ENCODE assay signal across 9 cellular contexts in genomic region chr2:187552959-187553681, GRCh38. TPM values are rescaled to one million over a fixed set of nuclear protein-coding genes. Genes with fewer than 3 reads are reported as not detected.
A peak's percentile ranks its signal among the peaks of the same experiment; 100 is the strongest.
DNase-seq lines count a peak whose midpoint lies in the region; ATAC-seq, FAIRE-seq and TF ChIP-seq lines count a peak whose summit lies in the region.
"Had no signal": no experiment of that assay in that cellular context is flagged by ENCODE, and none has a peak within 500 bp of the region (broad histone marks: within the 10 kb centered on the region; RNA-seq: fewer than 3 reads in every experiment).

No MANE protein-coding gene starts in this region.

- TF ChIP-seq POLR2A in K562 (conservative IDR thresholded peaks at IDR 0.05) (peak; percentile 70), lower leg skin (IDR thresholded peaks at IDR 0.05) (no peak)

- DNase-seq in Right ventricle myocardium superior, result no peak
- no peak for DNase-seq in cardiac septum (ENCODE audit: low spot score)
- DNase-seq in K562 (ENCODE audit: extremely low read depth in 1 of 4, low spot score in 3 of 4), result peak; percentile 28 to 78 (median 46)
- DNase-seq in lower leg skin (ENCODE audit: low spot score in 2 of 2), result no peak
- DNase-seq in activated effector memory CD4-positive, alpha-beta T cell treated with Interleukin-2 at 50 U/mL for 16 hours, result no peak
- no peak for DNase-seq in effector CD8-positive, alpha-beta T cell (lab: John Stamatoyannopoulos, UW)
- DNase-seq in activated CD4-positive, alpha-beta T cell treated with anti-CD3 and anti-CD28 coated beads, Interleukin-2, amount 10 ng/mL, durations not matched to agents 7 days and 5 days, result no peak
- no peak for DNase-seq in NCI-H187 treated with DMSO at 0.1 percent for 48 hours (lab: John Stamatoyannopoulos, UW)
- DNase-seq: left cardiac atrium had no signal

- 2% methylated on average over 2 of the region's 2 CpGs for WGBS in K562 (ENCODE audit: insufficient coverage, low coverage, missing lambda C conversion rate)
- 38 to 46% methylated on average over 2 of the region's 2 CpGs for WGBS in lower leg skin, 2 donors

- no peaks in the 10 kb centered on the region for H3K9me1 ChIP-seq in K562 (ENCODE audit: control insufficient read depth, insufficient read depth, low read length)

- ATAC-seq in Right ventricle myocardium superior (ENCODE audit: poor library complexity), result peak; percentile 33
- ATAC-seq in K562, result peak; percentile 80

- peak overlapping the region; percentile 74 for H3K4me2 ChIP-seq in K562 (ENCODE audit: insufficient read depth, low read length)

- no peak for FAIRE-seq in K562 (lab: Jason Lieb, UNC)

- no peak for TF ChIP-seq RAD21 in K562 (CRISPR knock-in tag; conservative IDR thresholded peaks at IDR 0.05 in 1 of 2, IDR thresholded peaks at IDR 0.05 in 1 of 2)

- H3K27ac ChIP-seq in K562 (ENCODE audit: extremely low read depth, low read depth, low read length), result peak overlapping the region; percentile 90

- no peaks in the 10 kb centered on the region for H3K9me3 ChIP-seq in K562 (replicated peaks; ENCODE audit: control insufficient read depth, insufficient read depth, low read depth, low read length)

- BruUV-seq in K562 (replicated peaks; lab: Mats Ljungman, UMichigan), result no TSS peak

- H3K4me3 ChIP-seq in K562, result peak overlapping the region; percentile 53
- H3K4me3 ChIP-seq in lower leg skin (ENCODE audit: low read depth, poor library complexity, severe bottlenecking), result peak overlapping the region; percentile 6

- peak overlapping the region; percentile 46 to 95; a peak in 3 of 4 replicates for H3K9ac ChIP-seq in K562 (ENCODE audit: insufficient read depth in 1 of 2, low read depth in 2 of 2, low read length in 2 of 2)

- in situ Hi-C loops in K562 (cut with MboI), result no loop called here

- TF ChIP-seq CTCF in K562 (IDR thresholded peaks at IDR 0.05 in 2 of 3, conservative IDR thresholded peaks at IDR 0.05 in 1 of 3; ENCODE audit: insufficient read depth in 2 of 3, low read depth in 1 of 3, low read length in 3 of 3) (no peak), lower leg skin (IDR thresholded peaks at IDR 0.05) (no peak)

- no peaks in the 10 kb centered on the region for H3K27me3 ChIP-seq in K562 (ENCODE audit: control insufficient read depth in 2 of 2, insufficient read depth in 2 of 2, low read length in 2 of 2)

- H3K4me3 Mint-ChIP-seq in activated CD4-positive, alpha-beta T cell treated with anti-CD3 and anti-CD28 coated beads, Interleukin-2, amount 10 ng/mL, durations not matched to agents 7 days and 5 days, result no peak overlapping the region

- H3K4me1 Mint-ChIP-seq in activated CD4-positive, alpha-beta T cell treated with anti-CD3 and anti-CD28 coated beads, Interleukin-2, amount 10 ng/mL, durations not matched to agents 7 days and 5 days, result peaks cover 8% of the 10 kb centered on the region

- POLR2A ChIA-PET in K562 (lab: Yijun Ruan, JAX), result no interaction called here
- POLR2A ChIA-PET in activated CD4-positive, alpha-beta T cell treated with anti-CD3 and anti-CD28 coated beads, Interleukin-2, amount 10 ng/mL, durations not matched to agents 7 days and 5 days (lab: Charles Lee), result no interaction called here

- no peaks in the 10 kb centered on the region for H3K9me3 Mint-ChIP-seq in activated CD4-positive, alpha-beta T cell treated with anti-CD3 and anti-CD28 coated beads, Interleukin-2, amount 10 ng/mL, durations not matched to agents 7 days and 5 days

- peak; percentile 83 for TF ChIP-seq EP300 in K562 (IDR thresholded peaks at IDR 0.05; ENCODE audit: low read length)

- no peak overlapping the region for H3K27ac Mint-ChIP-seq in activated CD4-positive, alpha-beta T cell treated with anti-CD3 and anti-CD28 coated beads, Interleukin-2, amount 10 ng/mL, durations not matched to agents 7 days and 5 days

- peaks cover 17% of the 10 kb centered on the region for H3K36me3 ChIP-seq in K562 (ENCODE audit: control insufficient read depth, insufficient read depth, low read length)

- H3K79me2 ChIP-seq in K562 (ENCODE audit: control insufficient read depth, insufficient read depth, low read length), result peaks cover 62% of the 10 kb centered on the region

- H4K20me1 ChIP-seq in K562 (replicated peaks; ENCODE audit: control insufficient read depth, insufficient read depth, low read length), result no peaks in the 10 kb centered on the region

- peaks cover 0 to 15% of the 10 kb centered on the region in 2 experiments; a peak in 2 of 5 replicates for H3K4me1 ChIP-seq in K562 (replicated peaks in 1 of 2; ENCODE audit: control insufficient read depth in 2 of 2, insufficient read depth in 2 of 2, low read length in 2 of 2)

- intact Hi-C loops in Right ventricle myocardium superior (cut with DNase I), result no loop called here
- intact Hi-C loops in cardiac septum (cut with DNase I), result no loop called here
- intact Hi-C loops in K562 (cut with micrococcal nuclease), result no loop called here
- intact Hi-C loops in lower leg skin (cut with DNase I; ENCODE audit: low total_unique reads), result no loop called here

- H3K36me3 Mint-ChIP-seq in activated CD4-positive, alpha-beta T cell treated with anti-CD3 and anti-CD28 coated beads, Interleukin-2, amount 10 ng/mL, durations not matched to agents 7 days and 5 days (ENCODE audit: low read depth), result no peaks in the 10 kb centered on the region

- CTCF ChIA-PET in K562 (lab: Yijun Ruan, JAX; ENCODE audit: low intra/inter-chr PET ratio), result no interaction called here
- CTCF ChIA-PET in activated CD4-positive, alpha-beta T cell treated with anti-CD3 and anti-CD28 coated beads, Interleukin-2, amount 10 ng/mL, durations not matched to agents 7 days and 5 days (lab: Charles Lee), result no interaction called here

- H2AFZ ChIP-seq in K562 (ENCODE audit: low read depth, low read length), result peak overlapping the region; percentile 66

- H3K27me3 Mint-ChIP-seq in activated CD4-positive, alpha-beta T cell treated with anti-CD3 and anti-CD28 coated beads, Interleukin-2, amount 10 ng/mL, durations not matched to agents 7 days and 5 days, result peaks cover 8% of the 10 kb centered on the region

TF ChIP-seq in K562, 482 proteins besides CTCF, POLR2A, EP300 and RAD21 (continues in another document):
- TF ChIP-seq JUND (IDR thresholded peaks at IDR 0.05; ENCODE audit: borderline replicate concordance, low read depth, low read length) (peak; percentile 89), JUND (tag; IDR thresholded peaks at IDR 0.05; ENCODE audit: borderline replicate concordance, low read depth, low read length) (peak; percentile 92; the same call in 2 of the 3 replicates), TCF15 (CRISPR knock-in tag; IDR thresholded peaks at IDR 0.05) (no peak), ARNT (IDR thresholded peaks at IDR 0.05) (peak; percentile 55 to 75; a peak in 2 of 4 replicates), HLTF (IDR thresholded peaks at IDR 0.05) (no peak), NONO (IDR thresholded peaks at IDR 0.05; ENCODE audit: low read depth in 2 of 2, low read length in 1 of 2) (no peak), FOXA1 (IDR thresholded peaks at IDR 0.05; ENCODE audit: borderline replicate concordance) (no peak), LCOR (CRISPR knock-in tag; IDR thresholded peaks at IDR 0.05) (no peak), ESRRA (IDR thresholded peaks at IDR 0.05; ENCODE audit: borderline replicate concordance, low read depth) (no peak), ZNF589 (CRISPR knock-in tag; IDR thresholded peaks at IDR 0.05; ENCODE audit: low read depth) (no peak; the same call in 1 of the 2 replicates), RBM34 (IDR thresholded peaks at IDR 0.05; ENCODE audit: borderline replicate concordance, insufficient read depth, low read length) (no peak), SAFB2 (IDR thresholded peaks at IDR 0.05; ENCODE audit: borderline replicate concordance, low read depth, low read length, severe bottlenecking) (no peak)

RNA-seq across cellular contexts. Expression of gene TFPI, which starts 1.1 kb away (rescaled TPM):
- 24.3 TPM for total RNA-seq in Right ventricle myocardium superior
- 22.3 TPM for total RNA-seq in cardiac septum
- total RNA-seq in K562 (2011; cell fraction: chromatin; rRNA removed; ENCODE audit: low replicate concordance), result 87.5 and 177 TPM in 2 replicates
- 61.4 and 81.3 TPM in 2 replicates for total RNA-seq in K562 (2011; cell fraction: nucleolus; rRNA removed)
- total RNA-seq in K562 (2011; cell fraction: nucleoplasm; rRNA removed), result 135 and 144 TPM in 2 replicates
- 35.4 and 53.5 TPM in 2 replicates for total RNA-seq in K562 (2014; rRNA removed)
- total RNA-seq in K562 (2014; rRNA removed; fragmentation: Illumina TruSeq; extraction: Trizol), result 100 and 145 TPM in 2 replicates
- 54.3 and 58.1 TPM in 2 replicates for total RNA-seq in K562 (2015; rRNA removed; fragmentation: Illumina TruSeq; extraction: Trizol)
- total RNA-seq in K562 (2021), result 74.7 and 83.0 TPM in 2 replicates
- 179 and 1,046 TPM in 2 replicates for polyA plus RNA-seq in K562 (2011; rRNA removed)
- polyA plus RNA-seq in K562 (2011; cell fraction: cytosol; rRNA removed), result 33.6 and 424 TPM in 2 replicates
- polyA plus RNA-seq in K562 (2011; cell fraction: nucleus; rRNA removed), result 32.9 and 293 TPM in 2 replicates
- polyA plus RNA-seq in K562 (2012), result 51.0 and 52.7 TPM in 2 replicates
- polyA plus RNA-seq in K562 (2014; fragmentation: Illumina TruSeq; extraction: Trizol), result 104 TPM in 2 replicates
- 100 to 1,000 TPM; 179 to 219 TPM for polyA plus RNA-seq in K562 (2014; fragmentation: Nextera tagmentation; extraction: Ambion mirVana)
- polyA plus RNA-seq in K562 (2014; rRNA removed), result 61.8 and 76.3 TPM in 2 replicates
- polyA minus RNA-seq in K562 (2011; rRNA and poly(A)+ RNA removed), result 205 and 989 TPM in 2 replicates
- polyA minus RNA-seq in K562 (2011; cell fraction: cytosol; rRNA and poly(A)+ RNA removed), result 60.0 and 237 TPM in 2 replicates
- 74.2 and 485 TPM in 2 replicates for polyA minus RNA-seq in K562 (2011; cell fraction: nucleus; rRNA and poly(A)+ RNA removed)
- 10 to 100 TPM; 15.6 to 28.4 (median 16.0) TPM for total RNA-seq in lower leg skin
- not detected for total RNA-seq in activated CD4-positive, alpha-beta T cell treated with anti-CD3 and anti-CD28 coated beads, Interleukin-2, amount 10 ng/mL, durations not matched to agents 7 days and 5 days

Comparison
In these comparisons a context has a peak if more than half of its experiments do, and no peak if none do; other contexts are left out.
1. DNase-seq: peak in K562 (4 of 4); none in Right ventricle myocardium superior (single experiment), cardiac septum (single experiment), lower leg skin (0 of 2), activated effector memory CD4-positive, alpha-beta T cell treated with Interleukin-2 at 50 U/mL for 16 hours (single experiment), effector CD8-positive, alpha-beta T cell (single experiment), activated CD4-positive, alpha-beta T cell treated with anti-CD3 and anti-CD28 coated beads, Interleukin-2, amount 10 ng/mL, durations not matched to agents 7 days and 5 days (single experiment) and NCI-H187 treated with DMSO at 0.1 percent for 48 hours (single experiment).
2. RNA of gene TFPI, which starts 1.1 kb away (total RNA-seq): 35.4 to 177 TPM in K562, 24.3 TPM in Right ventricle myocardium superior (single experiment), 22.3 TPM in cardiac septum (single experiment) and 15.6 to 28.4 TPM in lower leg skin; not detected in activated CD4-positive, alpha-beta T cell treated with anti-CD3 and anti-CD28 coated beads, Interleukin-2, amount 10 ng/mL, durations not matched to agents 7 days and 5 days; every median in the first group is over 10 times any median in the second.